Comparison of ENCODE assay signal across 12 cellular contexts in the genomic region with DNA sequence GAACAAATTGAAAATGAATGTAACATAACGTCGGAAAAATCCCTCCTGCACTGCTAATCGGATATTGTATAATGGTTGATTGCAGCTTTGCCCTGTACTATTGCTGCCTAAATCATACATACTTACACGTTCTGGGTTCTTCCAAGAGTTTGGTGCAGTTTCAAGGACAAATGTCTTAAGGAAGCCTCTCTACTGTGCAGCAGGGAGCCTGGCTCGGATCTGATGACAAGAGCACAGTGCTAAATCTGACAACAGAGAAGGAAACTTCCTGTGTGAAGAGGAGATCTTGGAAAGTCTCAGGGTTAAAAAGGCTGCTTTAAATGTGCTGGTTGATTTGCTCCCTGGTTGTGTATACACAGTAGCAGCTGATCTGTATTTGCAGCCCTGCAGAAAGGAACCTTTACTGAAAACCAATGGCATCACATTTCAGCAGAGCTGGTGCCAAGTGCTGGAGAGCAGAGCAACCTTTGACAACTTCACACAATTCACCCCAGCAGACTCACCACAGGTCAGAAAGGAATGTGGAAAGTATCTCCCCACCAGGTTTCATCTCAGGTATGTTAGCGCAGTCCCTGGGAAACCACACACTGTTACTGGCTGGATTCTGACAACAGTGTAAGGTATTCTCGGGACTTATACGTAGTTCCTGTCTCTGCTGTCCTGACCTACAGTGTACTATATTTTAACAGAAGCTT.
DNase-seq lines count a peak whose midpoint lies in the region; ATAC-seq and TF ChIP-seq lines count a peak whose summit lies in the region.
"Had no signal": no experiment of that assay in that cellular context is flagged by ENCODE, and none has a peak within 500 bp of the region (broad histone marks: within the 10 kb centered on the region; RNA-seq: fewer than 3 reads in every experiment).

No MANE protein-coding gene starts in this region.

- no peaks in the 10 kb centered on the region for H3K9me2 ChIP-seq in Karpas-422 (replicated peaks; ENCODE audit: insufficient read depth, low read length)

- H3K36me3 ChIP-seq in Karpas-422 (ENCODE audit: insufficient read depth, low read length), result no peaks in the 10 kb centered on the region

- in situ Hi-C loops in T47D (cut with HindIII; ENCODE audit: low pct_unique_long_range_greater_than_20kb, low sequenced_read_pairs), result no loop called here

- H3K4me1 ChIP-seq in Karpas-422 (ENCODE audit: low read length), result no peaks in the 10 kb centered on the region

- no peak overlapping the region for H3K9ac ChIP-seq in Karpas-422 (ENCODE audit: low read length)

- no peak overlapping the region for H3K27ac Mint-ChIP-seq in stimulated activated memory B cell treated with anti-CD40 and anti-IgM and Interleukin-4, amounts not matched to agents 10 μg/mL and 1 μg/mL and 100 μg/mL, for 72 hours
- H3K27ac Mint-ChIP-seq: activated T-helper 2 cell treated with anti-CD3 and anti-CD28 coated beads, Interferon-gamma antibody, Interleukin-2, Interleukin-4, amounts not matched to agents 10 μg/mL and 5 μg/mL and 100 μg/mL, durations not matched to agents 14 hours and 24 hours and 36 hours had no signal

- H3K79me2 ChIP-seq in Karpas-422 (ENCODE audit: low read length), result no peaks in the 10 kb centered on the region

- no peak overlapping the region for H3K4me2 ChIP-seq in Karpas-422 (ENCODE audit: low read depth, low read length, poor library complexity, severe bottlenecking)

- no peaks in the 10 kb centered on the region for H3K36me3 Mint-ChIP-seq in stimulated activated memory B cell treated with anti-CD40 and anti-IgM and Interleukin-4, amounts not matched to agents 10 μg/mL and 1 μg/mL and 100 μg/mL, for 72 hours

- H3K9me3 Mint-ChIP-seq in stimulated activated memory B cell treated with anti-CD40 and anti-IgM and Interleukin-4, amounts not matched to agents 10 μg/mL and 1 μg/mL and 100 μg/mL, for 72 hours, result peaks cover 4% of the 10 kb centered on the region
- H3K9me3 Mint-ChIP-seq: activated T-helper 2 cell treated with anti-CD3 and anti-CD28 coated beads, Interferon-gamma antibody, Interleukin-2, Interleukin-4, amounts not matched to agents 10 μg/mL and 5 μg/mL and 100 μg/mL, durations not matched to agents 14 hours and 24 hours and 36 hours had no signal

- CTCF ChIA-PET in RWPE1 (lab: Yijun Ruan, JAX), result no interaction called here

- no peaks in the 10 kb centered on the region for H3K27me3 ChIP-seq in Karpas-422 (ENCODE audit: low read length)

- POLR2A ChIA-PET in RWPE1 (lab: Yijun Ruan, JAX; ENCODE audit: low non-redundant PET), result no interaction called here

- TF ChIP-seq CTCF in RWPE1 (conservative IDR thresholded peaks at IDR 0.05; ENCODE audit: low read depth), result no peak

- no peaks in the 10 kb centered on the region for H3K9me3 ChIP-seq in Karpas-422 (ENCODE audit: low read length)

- no peak overlapping the region for H3K4me3 Mint-ChIP-seq in stimulated activated memory B cell treated with anti-CD40 and anti-IgM and Interleukin-4, amounts not matched to agents 10 μg/mL and 1 μg/mL and 100 μg/mL, for 72 hours

- peak; percentile 11 for ATAC-seq in stimulated activated memory B cell treated with anti-CD40 and anti-IgM and Interleukin-4, amounts not matched to agents 10 μg/mL and 1 μg/mL and 100 μg/mL, for 72 hours

- H2AFZ ChIP-seq in Karpas-422 (ENCODE audit: low read length), result no peak overlapping the region

- H3K4me1 Mint-ChIP-seq in stimulated activated memory B cell treated with anti-CD40 and anti-IgM and Interleukin-4, amounts not matched to agents 10 μg/mL and 1 μg/mL and 100 μg/mL, for 72 hours, result no peaks in the 10 kb centered on the region

- no peak overlapping the region for H3K27ac ChIP-seq in Karpas-422 (ENCODE audit: low read length)
- no peak overlapping the region for H3K27ac ChIP-seq in RWPE1

- no peaks in the 10 kb centered on the region for H3K27me3 Mint-ChIP-seq in stimulated activated memory B cell treated with anti-CD40 and anti-IgM and Interleukin-4, amounts not matched to agents 10 μg/mL and 1 μg/mL and 100 μg/mL, for 72 hours

- DNase-seq in NCI-H2107 (lab: John Stamatoyannopoulos, UW), result peak; percentile 64
- DNase-seq in T47D (ENCODE audit: low read depth in 1 of 2, low spot score in 1 of 2), result peak; percentile 38 to 81
- peak; percentile 87 for DNase-seq in islet precursor cell
- no peak for DNase-seq in Karpas-422
- no peak for DNase-seq in dedifferentiated amniotic fluid mesenchymal stem cell (ENCODE audit: extremely low spot score)
- DNase-seq in T-helper 2 cell, result no peak
- DNase-seq in RWPE1 (ENCODE audit: low spot score), result no peak
- DNase-seq: EL, NCI-H524 treated with DMSO at 0.1 percent for 48 hours had no signal

- H4K20me1 ChIP-seq in Karpas-422 (ENCODE audit: insufficient read depth, low read depth, low read length), result no peaks in the 10 kb centered on the region

- no peak overlapping the region for H3K4me3 ChIP-seq in Karpas-422 (ENCODE audit: low read length)
- H3K4me3 ChIP-seq: lung had no signal

Comparison
In these comparisons a context has a peak if more than half of its experiments do, and no peak if none do; other contexts are left out.
1. DNase-seq: peak in NCI-H2107 (single experiment), T47D (2 of 2) and islet precursor cell (single experiment); none in Karpas-422 (single experiment), dedifferentiated amniotic fluid mesenchymal stem cell (single experiment), T-helper 2 cell (0 of 5) and RWPE1 (single experiment).